ENCODE assay signal across 8 cellular contexts in the genomic region with DNA sequence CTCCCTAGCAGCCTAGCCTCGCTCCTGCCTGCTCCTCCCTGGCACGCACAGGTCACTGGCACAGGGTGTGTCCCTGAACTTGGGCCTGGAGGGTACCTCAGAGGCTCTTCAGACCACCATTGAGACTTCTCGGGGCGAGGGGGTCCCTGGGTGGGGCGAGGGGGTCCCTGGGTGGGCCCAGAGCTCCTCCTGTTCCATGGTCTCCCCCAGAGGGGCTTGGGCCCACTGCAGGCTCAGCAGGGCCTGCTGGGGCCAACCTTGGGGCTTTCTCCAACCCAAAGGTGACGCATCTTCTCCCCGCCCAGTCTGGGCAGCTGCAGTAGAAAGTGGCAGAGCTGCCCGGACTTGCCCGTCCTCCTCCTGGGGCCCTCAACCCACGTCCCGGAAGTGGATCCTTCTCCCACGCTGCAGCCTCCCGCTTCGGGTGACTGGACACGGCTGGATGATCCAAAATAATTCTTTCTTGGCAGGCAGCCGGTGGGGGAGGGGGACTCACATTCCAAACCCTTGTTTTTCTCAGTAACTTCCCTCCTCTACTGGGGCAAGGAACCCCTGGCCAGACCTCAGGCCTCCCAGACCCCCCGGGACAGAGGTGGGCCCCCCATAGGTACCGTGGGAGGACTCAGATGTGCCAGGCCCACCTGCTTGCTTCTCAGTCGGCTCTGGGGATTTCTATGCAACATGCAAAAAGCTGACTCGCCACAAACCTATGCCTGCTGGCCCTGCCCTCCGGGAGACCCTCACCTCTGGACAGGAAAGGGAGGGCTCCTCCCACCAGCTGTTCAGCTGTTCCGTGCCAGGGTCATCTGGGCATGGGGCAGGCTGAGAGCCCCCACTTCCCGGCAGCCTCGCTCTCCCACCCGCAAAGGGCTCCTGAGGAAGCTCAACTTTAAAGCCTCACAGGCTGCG. TPM values are rescaled to one million over a fixed set of nuclear protein-coding genes. Genes with fewer than 3 reads are reported as not detected.
DNase-seq lines count a peak whose midpoint lies in the region; ATAC-seq and TF ChIP-seq lines count a peak whose summit lies in the region.

No MANE protein-coding gene starts in this region.

- peak; percentile 81 for TF ChIP-seq POLR2A in transverse colon (IDR thresholded peaks at IDR 0.05)

- DNase-seq in activated T-cell treated with anti-CD3 and anti-CD28 coated beads, Interleukin-2, amount 50 U/mL, for 24 hours, result no peak
- DNase-seq in activated T-cell treated with anti-CD3 and anti-CD28 coated beads, Interleukin-2, amount 50 U/mL, for 1 hour, result no peak
- DNase-seq in MG63, result peak; percentile 99
- peak; percentile 27 to 72 for DNase-seq in SW 1271 (lab: John Stamatoyannopoulos, UW)
- DNase-seq in epidermal melanocyte (ENCODE audit: insufficient read length, low spot score), result peak; percentile 99
- DNase-seq in mesothelial cell of epicardium (ENCODE audit: low spot score in 2 of 2, unreplicated experiment in 2 of 2), result peak; percentile 61 to 82
- peak; percentile 89 for DNase-seq in transverse colon

- in situ Hi-C loops in transverse colon (cut with MboI; ENCODE audit: low pct_ligation_motif_present in 1 of 4, low pct_unique_long_range_greater_than_20kb in 1 of 4, low sequenced_read_pairs in 3 of 4), result no loop called here

- peak overlapping the region; percentile 88 for H3K4me3 ChIP-seq in MG63
- H3K4me3 ChIP-seq in transverse colon, result peak overlapping the region; percentile 48 to 97 (median 93)

- no peaks in the 10 kb centered on the region for H3K36me3 Mint-ChIP-seq in activated T-cell treated with anti-CD3 and anti-CD28 coated beads, Interleukin-2, amount 50 U/mL, for 24 hours (ENCODE audit: low read depth)
- no peaks in the 10 kb centered on the region for H3K36me3 Mint-ChIP-seq in mesothelial cell of epicardium

- no peaks in the 10 kb centered on the region for H3K27me3 ChIP-seq in MG63
- no peaks in the 10 kb centered on the region for H3K27me3 ChIP-seq in transverse colon

- no peak for ATAC-seq in HG03108 (IDR thresholded peaks at IDR 0.05; ENCODE audit: unreplicated experiment)

- intact Hi-C loops in transverse colon (cut with DNase I; ENCODE audit: low total_unique reads), result no loop called here

- H3K9me3 Mint-ChIP-seq in activated T-cell treated with anti-CD3 and anti-CD28 coated beads, Interleukin-2, amount 50 U/mL, for 24 hours, result no peaks in the 10 kb centered on the region
- H3K9me3 Mint-ChIP-seq in mesothelial cell of epicardium, result no peaks in the 10 kb centered on the region

- no peak for TF ChIP-seq CTCF in mesothelial cell of epicardium (IDR thresholded peaks at IDR 0.05; ENCODE audit: unreplicated experiment)
- TF ChIP-seq CTCF in transverse colon (IDR thresholded peaks at IDR 0.05), result no peak

- H3K9me3 ChIP-seq in MG63 (no peaks in the 10 kb centered on the region), transverse colon (no peaks in the 10 kb centered on the region)

- H3K4me1 ChIP-seq in transverse colon, result peaks cover 50 to 77% (median 66%) of the 10 kb centered on the region in 4 donors

- no peak for TF ChIP-seq EP300 in transverse colon (IDR thresholded peaks at IDR 0.05; ENCODE audit: low read depth)

- 7% methylated on average over 25 of the region's 26 CpGs; no CpG with 5 or more reads in 1 of the 2 donors for WGBS in transverse colon (ENCODE audit: low coverage in 1 of 2), 2 donors

- H3K36me3 ChIP-seq in MG63, result peaks cover 34% of the 10 kb centered on the region
- no peaks in the 10 kb centered on the region for H3K36me3 ChIP-seq in transverse colon

- peaks cover 6% of the 10 kb centered on the region for H3K4me1 Mint-ChIP-seq in activated T-cell treated with anti-CD3 and anti-CD28 coated beads, Interleukin-2, amount 50 U/mL, for 24 hours (ENCODE audit: low read depth)
- H3K4me1 Mint-ChIP-seq in mesothelial cell of epicardium, result peaks cover 58% of the 10 kb centered on the region

- H3K4me3 Mint-ChIP-seq in activated T-cell treated with anti-CD3 and anti-CD28 coated beads, Interleukin-2, amount 50 U/mL, for 24 hours, result peak overlapping the region; percentile 60
- peak overlapping the region; percentile 90 for H3K4me3 Mint-ChIP-seq in mesothelial cell of epicardium

- H3K27ac ChIP-seq in transverse colon, result peak overlapping the region; percentile 92 to 97 (median 94)

- peaks cover 41% of the 10 kb centered on the region for H3K27me3 Mint-ChIP-seq in activated T-cell treated with anti-CD3 and anti-CD28 coated beads, Interleukin-2, amount 50 U/mL, for 24 hours
- no peaks in the 10 kb centered on the region for H3K27me3 Mint-ChIP-seq in mesothelial cell of epicardium (ENCODE audit: low read depth)

- H3K27ac Mint-ChIP-seq in activated T-cell treated with anti-CD3 and anti-CD28 coated beads, Interleukin-2, amount 50 U/mL, for 24 hours, result no peak overlapping the region
- peak overlapping the region; percentile 99 for H3K27ac Mint-ChIP-seq in mesothelial cell of epicardium

RNA-seq across cellular contexts. Expression of a gene that starts 1.5 kb away (rescaled TPM):
- total RNA-seq in MG63 (2014; rRNA removed; shearing (Covaris generic); ENCODE audit: low replicate concordance), result 65.6 and 80.7 TPM in 2 replicates
- total RNA-seq in mesothelial cell of epicardium (467 to 493 TPM (median 468 TPM) in 3 replicates), transverse colon (100 to 1,000 TPM; 305 to 880 (median 460) TPM)

RNA-seq across cellular contexts. Expression of a gene that starts 20.9 kb away (rescaled TPM):
- total RNA-seq in MG63 (2014; rRNA removed; shearing (Covaris generic); ENCODE audit: low replicate concordance), result 0.15 and 0.46 TPM in 2 replicates
- total RNA-seq in mesothelial cell of epicardium (19.0 to 20.7 TPM (median 19.2 TPM) in 3 replicates), transverse colon (10 to 100 TPM in 2 of 4 donors, 1 to 10 TPM in 2; 3.2 to 22.7 (median 8.3) TPM)

RNA-seq across cellular contexts. Expression of a gene that starts 35.7 kb away (rescaled TPM):
- total RNA-seq in MG63 (2014; rRNA removed; shearing (Covaris generic); ENCODE audit: low replicate concordance), result 15.0 and 27.8 TPM in 2 replicates
- total RNA-seq in mesothelial cell of epicardium (5.9 to 8.4 TPM (median 8.3 TPM) in 3 replicates), transverse colon (1 to 10 TPM; 1.6 to 6.4 (median 2.7) TPM)

RNA-seq across cellular contexts. Expression of a gene that starts 37.2 kb away (rescaled TPM):
- total RNA-seq in MG63 (2014; rRNA removed; shearing (Covaris generic); ENCODE audit: low replicate concordance), result 31.0 and 37.4 TPM in 2 replicates
- total RNA-seq in mesothelial cell of epicardium (79.4 to 83.7 TPM (median 80.1 TPM) in 3 replicates), transverse colon (100 to 1,000 TPM in 1 of 4 donors, 10 to 100 TPM in 3; 62.1 to 151 (median 77.8) TPM)

RNA-seq across cellular contexts. Expression of a gene that starts 44.4 kb away (rescaled TPM):
- total RNA-seq in MG63 (2014; rRNA removed; shearing (Covaris generic); ENCODE audit: low replicate concordance), result 54.4 and 58.0 TPM in 2 replicates
- total RNA-seq in mesothelial cell of epicardium, result 55.6 to 63.3 TPM (median 57.2 TPM) in 3 replicates
- 1 to 10 TPM; 1.1 to 9.4 (median 3.3) TPM for total RNA-seq in transverse colon

Comparison
In these comparisons a context has a peak if more than half of its experiments do, and no peak if none do; other contexts are left out.
1. DNase-seq: peak in MG63 (single experiment), SW 1271 (2 of 2), epidermal melanocyte (single experiment), mesothelial cell of epicardium (2 of 2) and transverse colon (single experiment); none in activated T-cell treated with anti-CD3 and anti-CD28 coated beads, Interleukin-2, amount 50 U/mL, for 24 hours (single experiment) and activated T-cell treated with anti-CD3 and anti-CD28 coated beads, Interleukin-2, amount 50 U/mL, for 1 hour (single experiment).